ENCODE assay signal across 1 cellular context in the genomic region with DNA sequence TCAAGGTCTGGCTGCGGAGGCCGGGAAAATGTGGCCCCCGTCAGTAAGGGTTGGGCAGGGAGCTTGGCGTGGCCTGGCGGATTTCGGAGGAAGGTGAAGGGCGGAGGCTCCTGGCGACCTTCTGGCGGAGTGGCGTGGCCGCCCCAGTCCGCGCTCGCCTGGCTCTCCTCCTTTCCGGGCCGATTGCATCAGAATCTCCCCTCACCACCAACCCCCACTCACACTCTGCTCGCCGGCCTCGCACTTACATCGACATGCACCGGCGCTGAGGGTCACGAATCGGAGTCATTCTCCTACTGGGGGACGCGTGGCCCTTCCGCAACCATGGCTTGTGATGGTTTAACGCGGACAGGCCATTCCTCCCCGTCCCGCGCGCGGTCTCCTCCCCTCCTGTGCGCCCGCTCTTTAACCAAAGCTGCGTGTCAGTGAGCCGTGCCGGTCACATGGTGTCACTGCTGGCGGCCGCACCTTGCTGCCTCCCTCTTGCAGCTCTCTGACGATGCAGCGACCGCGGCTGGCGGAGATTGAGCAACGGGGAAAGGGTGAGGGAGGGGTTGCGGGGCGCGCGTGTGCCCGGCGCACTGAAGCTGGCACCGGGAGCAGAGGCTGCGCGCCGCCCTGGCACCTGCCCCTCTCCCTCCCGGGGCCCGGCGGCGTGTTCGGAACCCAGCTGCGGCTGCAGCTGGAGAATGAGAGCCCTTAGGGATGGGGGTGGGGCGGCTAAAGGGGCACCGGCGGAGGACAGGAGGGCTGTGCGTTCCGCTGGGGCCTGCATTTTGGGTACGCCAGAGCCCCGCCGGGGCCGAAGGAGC.
TF ChIP-seq lines count a peak whose summit lies in the region.

A gene (minus strand): TSS at position 427 of the 812 bp plus-strand sequence. CDS start 29,243 bp downstream, outside the sequence.

TF ChIP-seq in GM23338, 12 proteins besides CTCF, POLR2A, EP300 and RAD21 (continued from another document):
- TF ChIP-seq, protein P1, sequence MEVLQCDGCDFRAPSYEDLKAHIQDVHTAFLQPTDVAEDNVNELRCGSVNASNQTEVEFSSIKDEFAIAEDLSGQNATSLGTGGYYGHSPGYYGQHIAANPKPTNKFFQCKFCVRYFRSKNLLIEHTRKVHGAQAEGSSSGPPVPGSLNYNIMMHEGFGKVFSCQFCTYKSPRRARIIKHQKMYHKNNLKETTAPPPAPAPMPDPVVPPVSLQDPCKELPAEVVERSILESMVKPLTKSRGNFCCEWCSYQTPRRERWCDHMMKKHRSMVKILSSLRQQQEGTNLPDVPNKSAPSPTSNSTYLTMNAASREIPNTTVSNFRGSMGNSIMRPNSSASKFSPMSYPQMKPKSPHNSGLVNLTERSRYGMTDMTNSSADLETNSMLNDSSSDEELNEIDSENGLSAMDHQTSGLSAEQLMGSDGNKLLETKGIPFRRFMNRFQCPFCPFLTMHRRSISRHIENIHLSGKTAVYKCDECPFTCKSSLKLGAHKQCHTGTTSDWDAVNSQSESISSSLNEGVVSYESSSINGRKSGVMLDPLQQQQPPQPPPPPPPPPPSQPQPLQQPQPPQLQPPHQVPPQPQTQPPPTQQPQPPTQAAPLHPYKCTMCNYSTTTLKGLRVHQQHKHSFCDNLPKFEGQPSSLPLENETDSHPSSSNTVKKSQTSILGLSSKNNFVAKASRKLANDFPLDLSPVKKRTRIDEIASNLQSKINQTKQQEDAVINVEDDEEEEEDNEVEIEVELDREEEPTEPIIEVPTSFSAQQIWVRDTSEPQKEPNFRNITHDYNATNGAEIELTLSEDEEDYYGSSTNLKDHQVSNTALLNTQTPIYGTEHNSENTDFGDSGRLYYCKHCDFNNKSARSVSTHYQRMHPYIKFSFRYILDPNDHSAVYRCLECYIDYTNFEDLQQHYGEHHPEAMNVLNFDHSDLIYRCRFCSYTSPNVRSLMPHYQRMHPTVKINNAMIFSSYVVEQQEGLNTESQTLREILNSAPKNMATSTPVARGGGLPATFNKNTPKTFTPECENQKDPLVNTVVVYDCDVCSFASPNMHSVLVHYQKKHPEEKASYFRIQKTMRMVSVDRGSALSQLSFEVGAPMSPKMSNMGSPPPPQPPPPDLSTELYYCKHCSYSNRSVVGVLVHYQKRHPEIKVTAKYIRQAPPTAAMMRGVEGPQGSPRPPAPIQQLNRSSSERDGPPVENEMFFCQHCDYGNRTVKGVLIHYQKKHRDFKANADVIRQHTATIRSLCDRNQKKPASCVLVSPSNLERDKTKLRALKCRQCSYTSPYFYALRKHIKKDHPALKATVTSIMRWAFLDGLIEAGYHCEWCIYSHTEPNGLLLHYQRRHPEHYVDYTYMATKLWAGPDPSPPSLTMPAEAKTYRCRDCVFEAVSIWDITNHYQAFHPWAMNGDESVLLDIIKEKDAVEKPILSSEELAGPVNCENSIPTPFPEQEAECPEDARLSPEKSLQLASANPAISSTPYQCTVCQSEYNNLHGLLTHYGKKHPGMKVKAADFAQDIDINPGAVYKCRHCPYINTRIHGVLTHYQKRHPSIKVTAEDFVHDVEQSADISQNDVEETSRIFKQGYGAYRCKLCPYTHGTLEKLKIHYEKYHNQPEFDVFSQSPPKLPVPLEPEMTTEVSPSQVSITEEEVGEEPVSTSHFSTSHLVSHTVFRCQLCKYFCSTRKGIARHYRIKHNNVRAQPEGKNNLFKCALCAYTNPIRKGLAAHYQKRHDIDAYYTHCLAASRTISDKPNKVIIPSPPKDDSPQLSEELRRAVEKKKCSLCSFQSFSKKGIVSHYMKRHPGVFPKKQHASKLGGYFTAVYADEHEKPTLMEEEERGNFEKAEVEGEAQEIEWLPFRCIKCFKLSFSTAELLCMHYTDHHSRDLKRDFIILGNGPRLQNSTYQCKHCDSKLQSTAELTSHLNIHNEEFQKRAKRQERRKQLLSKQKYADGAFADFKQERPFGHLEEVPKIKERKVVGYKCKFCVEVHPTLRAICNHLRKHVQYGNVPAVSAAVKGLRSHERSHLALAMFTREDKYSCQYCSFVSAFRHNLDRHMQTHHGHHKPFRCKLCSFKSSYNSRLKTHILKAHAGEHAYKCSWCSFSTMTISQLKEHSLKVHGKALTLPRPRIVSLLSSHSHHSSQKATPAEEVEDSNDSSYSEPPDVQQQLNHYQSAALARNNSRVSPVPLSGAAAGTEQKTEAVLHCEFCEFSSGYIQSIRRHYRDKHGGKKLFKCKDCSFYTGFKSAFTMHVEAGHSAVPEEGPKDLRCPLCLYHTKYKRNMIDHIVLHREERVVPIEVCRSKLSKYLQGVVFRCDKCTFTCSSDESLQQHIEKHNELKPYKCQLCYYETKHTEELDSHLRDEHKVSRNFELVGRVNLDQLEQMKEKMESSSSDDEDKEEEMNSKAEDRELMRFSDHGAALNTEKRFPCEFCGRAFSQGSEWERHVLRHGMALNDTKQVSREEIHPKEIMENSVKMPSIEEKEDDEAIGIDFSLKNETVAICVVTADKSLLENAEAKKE (CRISPR knock-in tag; IDR thresholded peaks at IDR 0.05): no peak
- TF ChIP-seq EZH2phosphoT487 (IDR thresholded peaks at IDR 0.05; ENCODE audit: unreplicated experiment) (no peak), POLR2AphosphoS5 (IDR thresholded peaks at IDR 0.05; ENCODE audit: low read depth) (peak; percentile 71), STAT1 (IDR thresholded peaks at IDR 0.05; ENCODE audit: unreplicated experiment) (no peak), CREB1 (CRISPR knock-in tag; IDR thresholded peaks at IDR 0.05; ENCODE audit: low read depth) (peak; percentile 60), EZH2 (IDR thresholded peaks at IDR 0.05; ENCODE audit: low read depth, unreplicated experiment) (no peak), ZNF114 (CRISPR knock-in tag; IDR thresholded peaks at IDR 0.05) (no peak)
- TF ChIP-seq, protein P2, sequence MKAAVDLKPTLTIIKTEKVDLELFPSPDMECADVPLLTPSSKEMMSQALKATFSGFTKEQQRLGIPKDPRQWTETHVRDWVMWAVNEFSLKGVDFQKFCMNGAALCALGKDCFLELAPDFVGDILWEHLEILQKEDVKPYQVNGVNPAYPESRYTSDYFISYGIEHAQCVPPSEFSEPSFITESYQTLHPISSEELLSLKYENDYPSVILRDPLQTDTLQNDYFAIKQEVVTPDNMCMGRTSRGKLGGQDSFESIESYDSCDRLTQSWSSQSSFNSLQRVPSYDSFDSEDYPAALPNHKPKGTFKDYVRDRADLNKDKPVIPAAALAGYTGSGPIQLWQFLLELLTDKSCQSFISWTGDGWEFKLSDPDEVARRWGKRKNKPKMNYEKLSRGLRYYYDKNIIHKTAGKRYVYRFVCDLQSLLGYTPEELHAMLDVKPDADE (IDR thresholded peaks at IDR 0.05): no peak
